In the genomic region with DNA sequence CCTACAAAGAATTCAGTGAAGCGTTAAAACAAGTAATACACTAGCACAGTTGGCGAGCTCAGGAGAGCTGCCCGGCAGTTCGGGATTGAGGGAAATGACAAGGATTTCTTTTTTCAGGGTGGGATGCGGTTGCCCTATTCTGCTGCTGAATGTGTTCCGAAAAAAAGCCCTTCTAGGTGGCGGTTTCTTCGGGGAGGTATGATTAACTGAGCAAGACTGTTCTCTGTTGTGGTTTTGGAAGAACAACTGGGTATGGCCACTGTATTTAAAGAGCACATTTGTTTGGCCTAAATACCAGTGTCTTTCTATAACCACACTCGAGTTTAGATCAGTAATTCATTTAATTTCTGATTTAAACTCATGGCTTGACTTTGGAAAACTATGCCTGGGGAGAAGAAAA, we compare ENCODE assay signal across 31 cellular contexts.
DNase-seq lines count a peak whose midpoint lies in the region; ATAC-seq lines count a peak whose summit lies in the region.
"Had no signal": no experiment of that assay in that cellular context is flagged by ENCODE, and none has a peak within 500 bp of the region (broad histone marks: within the 10 kb centered on the region; RNA-seq: fewer than 3 reads in every experiment).

No MANE protein-coding gene starts in this region.

- no peaks in the 10 kb centered on the region for H3K36me3 ChIP-seq in SJCRH30
- H3K36me3 ChIP-seq: adrenal gland, gastroesophageal sphincter, lower lobe of right lung, right atrium auricular region, thoracic aorta, uterus had no signal

- H3K9me3 ChIP-seq in SJCRH30 (replicated peaks): no peaks in the 10 kb centered on the region
- H3K9me3 ChIP-seq: adrenal gland, gastroesophageal sphincter, lower lobe of right lung, right atrium auricular region, thoracic aorta, uterus had no signal

- no peak overlapping the region for H3K27ac ChIP-seq in SJCRH30
- H3K27ac ChIP-seq: adrenal gland, dorsolateral prefrontal cortex, gastroesophageal sphincter, hepatocyte, lower lobe of right lung, parathyroid adenoma, right atrium auricular region, thoracic aorta, uterus, VCaP had no signal

- no peak overlapping the region for H3K4me3 ChIP-seq in SJCRH30
- H3K4me3 ChIP-seq: adrenal gland, dorsolateral prefrontal cortex, gastroesophageal sphincter, hepatocyte, lower lobe of right lung, right atrium auricular region, thoracic aorta, uterus had no signal

- DNase-seq in EH (ENCODE audit: low read depth): peak; percentile 10
- DNase-seq in SJCRH30: peak; percentile 50 to 59
- DNase-seq in fibroblast of peridontal ligament (ENCODE audit: extremely low read depth): peak; percentile 42
- peak; percentile 52 for DNase-seq in retina
- no peak for DNase-seq in hippocampal formation (lab: John Stamatoyannopoulos, UW)
- DNase-seq: activated CD4-positive, alpha-beta T cell treated with anti-CD3 and anti-CD28 coated beads for 4 hours; activated CD8-positive, alpha-beta T cell treated with anti-CD3 and anti-CD28 coated beads, Interleukin-2, amount 10 ng/mL, durations not matched to agents 7 days and 5 days; activated naive CD4-positive, alpha-beta T cell treated with anti-CD3 and anti-CD28 coated beads, Interleukin-2, amount 10 ng/mL, durations not matched to agents 7 days and 5 days; adrenal gland; DMS153; dorsolateral prefrontal cortex; KBM-7; lower lobe of right lung; NCI-H1417 treated with DMSO at 0.1 percent for 48 hours; NCI-H2081 treated with DMSO at 0.1 percent for 48 hours; NCI-H2227 treated with DMSO at 0.1 percent for 48 hours; SHP77 treated with DMSO at 0.1 percent for 48 hours; stimulated activated CD4-positive, alpha-beta T cell treated with anti-CD3 and anti-CD28 coated beads, Interleukin-1b, Interleukin-23, amount 100 ng/mL, for 48 hours; stimulated activated CD8-positive, alpha-beta memory T cell treated with anti-CD3 and anti-CD28 coated beads, Interleukin-4, amount 100 ng/mL, for 48 hours; SW 1271; uterus had no signal

- peaks cover 6% of the 10 kb centered on the region; the same call in 1 of the 2 replicates for H3K4me1 ChIP-seq in SJCRH30
- H3K4me1 ChIP-seq: adrenal gland, gastroesophageal sphincter, lower lobe of right lung, parathyroid adenoma, right atrium auricular region, uterus had no signal

- no peaks in the 10 kb centered on the region for H3K27me3 ChIP-seq in SJCRH30
- H3K27me3 ChIP-seq: adrenal gland, gastroesophageal sphincter, hepatocyte, right atrium auricular region, uterus had no signal

- ATAC-seq in HG03342 (IDR thresholded peaks at IDR 0.05; ENCODE audit: unreplicated experiment) (no peak), GM21367 (IDR thresholded peaks at IDR 0.05; ENCODE audit: unreplicated experiment) (no peak)
- ATAC-seq in activated CD4-positive, CD25-positive, alpha-beta regulatory T cell treated with anti-CD3 and anti-CD28 coated beads, Interleukin-2, amount 50 U/mL, for 24 hours: no peak
- ATAC-seq: activated CD8-positive, alpha-beta T cell treated with anti-CD3 and anti-CD28 coated beads, Interleukin-2, amount 10 ng/mL, durations not matched to agents 7 days and 5 days; gastroesophageal sphincter; lower lobe of right lung; Panc1 had no signal

Comparison
In these comparisons a context has a peak if more than half of its experiments do, and no peak if none do; other contexts are left out.
1. DNase-seq: peak in EH (single experiment), SJCRH30 (2 of 2), fibroblast of peridontal ligament (single experiment) and retina (single experiment); none in hippocampal formation (0 of 2).